20 cellular contexts compared by ENCODE assay signal in the genomic region with DNA sequence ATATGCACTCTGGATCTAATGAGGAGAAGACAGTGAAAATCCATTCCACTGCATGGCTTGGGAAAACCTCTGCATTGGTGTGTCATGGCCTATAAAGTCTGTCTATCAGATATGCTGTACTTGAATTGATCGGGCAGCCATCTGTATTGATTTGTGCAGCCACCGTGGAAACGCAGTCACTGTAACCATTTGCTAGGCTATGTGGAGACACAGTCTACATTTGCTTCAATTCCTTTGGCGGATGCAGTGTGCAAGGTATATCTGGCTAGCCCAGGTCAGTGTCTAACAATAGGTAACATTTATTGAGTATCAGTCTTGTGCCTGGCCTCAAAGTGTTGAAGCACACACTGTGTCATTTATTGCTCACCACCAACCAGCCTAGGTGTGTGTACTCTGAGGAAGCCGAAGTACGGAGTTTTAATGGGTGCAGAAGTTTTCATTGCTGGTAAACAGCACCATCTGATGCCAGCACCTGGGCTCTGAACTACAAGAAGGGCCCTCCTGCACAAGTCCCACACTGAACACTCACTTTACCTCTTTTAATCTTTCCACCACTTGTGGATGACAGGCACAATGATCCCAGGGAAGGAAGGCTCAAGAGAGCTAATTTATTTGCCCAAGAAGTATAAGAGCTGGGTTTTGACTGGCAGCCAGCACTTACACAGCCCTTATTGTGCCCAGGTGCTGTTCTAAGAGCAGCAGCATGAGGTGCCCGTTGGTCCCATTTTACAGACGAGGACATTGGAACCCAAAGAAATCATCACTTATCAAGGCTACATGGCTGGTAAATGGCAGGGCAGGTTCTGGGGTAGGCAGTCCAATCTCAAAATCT.
DNase-seq lines count a peak whose midpoint lies in the region; ATAC-seq, FAIRE-seq and TF ChIP-seq lines count a peak whose summit lies in the region.
"Had no signal": no experiment of that assay in that cellular context is flagged by ENCODE, and none has a peak within 500 bp of the region (broad histone marks: within the 10 kb centered on the region; RNA-seq: fewer than 3 reads in every experiment).

No MANE protein-coding gene starts in this region.

- H3K27me3 ChIP-seq in right atrium auricular region, result no peaks in the 10 kb centered on the region
- no peaks in the 10 kb centered on the region for H3K27me3 ChIP-seq in H1 (replicated peaks in 1 of 4; ENCODE audit: control insufficient read depth in 3 of 4, extremely low read depth in 1 of 4, insufficient read depth in 3 of 4, low read length in 3 of 4)
- H3K27me3 ChIP-seq in liver (ENCODE audit: control insufficient read depth in 4 of 4, insufficient read depth in 4 of 4, low read length in 3 of 4), result no peaks in the 10 kb centered on the region
- H3K27me3 ChIP-seq: BLaER1, SJCRH30, spleen had no signal

- FAIRE-seq in H1 (lab: Jason Lieb, UNC), result no peak
- FAIRE-seq: urothelium cell line had no signal

- intact Hi-C loops in Right ventricle myocardium inferior (cut with DNase I), result no loop called here

- H3K79me2 ChIP-seq in H1 (ENCODE audit: control insufficient read depth in 1 of 2, insufficient read depth in 2 of 2, low read length in 2 of 2), result no peaks in the 10 kb centered on the region

- H3K23ac ChIP-seq in H1 (ENCODE audit: insufficient read length), result no peak overlapping the region

- H2BK15ac ChIP-seq in H1 (ENCODE audit: low read length), result no peak overlapping the region

- H3K27ac ChIP-seq in right atrium auricular region (no peak overlapping the region), H1 (ENCODE audit: low read depth, low read length) (no peak overlapping the region), liver (ENCODE audit: low read depth in 1 of 2, low read length in 2 of 2) (no peak overlapping the region)
- H3K27ac ChIP-seq: BLaER1, SJCRH30, spleen had no signal

- H3K9me3 ChIP-seq in right atrium auricular region (no peaks in the 10 kb centered on the region), H1 (ENCODE audit: insufficient read depth in 2 of 2, low read depth in 1 of 2, low read length in 1 of 2) (no peaks in the 10 kb centered on the region), liver (ENCODE audit: control insufficient read depth in 4 of 4, low read length in 3 of 4) (no peaks in the 10 kb centered on the region)
- H3K9me3 ChIP-seq: BLaER1, Caco-2, SJCRH30, spleen had no signal

- no peak overlapping the region for H2BK20ac ChIP-seq in H1 (ENCODE audit: low read length)

- TF ChIP-seq RAD21 in H1 (IDR thresholded peaks at IDR 0.05 in 1 of 2, conservative IDR thresholded peaks at IDR 0.05 in 1 of 2; ENCODE audit: low read depth in 2 of 2, low read length in 2 of 2), result peak; percentile 5 to 40; a peak in 2 of 4 replicates
- peak; percentile 94 to 95 for TF ChIP-seq RAD21 in liver (IDR thresholded peaks at IDR 0.05)

- H4K8ac ChIP-seq in H1 (ENCODE audit: extremely low read depth, insufficient read depth, low read length), result no peak overlapping the region

- H3K4me1 ChIP-seq in right atrium auricular region, result no peaks in the 10 kb centered on the region
- peaks cover 0 to 4% (median 2%) of the 10 kb centered on the region in 4 experiments; a peak in 2 of 7 replicates for H3K4me1 ChIP-seq in H1 (replicated peaks in 1 of 4; ENCODE audit: control insufficient read depth in 3 of 4, insufficient read depth in 4 of 4, low read length in 3 of 4)
- peaks cover 0 to 7% (median 3%) of the 10 kb centered on the region in 4 donors for H3K4me1 ChIP-seq in liver (ENCODE audit: control insufficient read depth in 4 of 4, insufficient read depth in 4 of 4, low read length in 3 of 4)
- H3K4me1 ChIP-seq: BLaER1, Caco-2, SJCRH30, spleen had no signal

- H4K5ac ChIP-seq in H1 (ENCODE audit: insufficient read length, low read depth, low read length), result no peak overlapping the region

- H2AFZ ChIP-seq in H1 (ENCODE audit: low read length), result no peak overlapping the region

- ATAC-seq in Right ventricle myocardium inferior (no peak), HG03378 (IDR thresholded peaks at IDR 0.05; ENCODE audit: unreplicated experiment) (no peak)
- ATAC-seq: PC-3 had no signal

- no peak overlapping the region for H2BK5ac ChIP-seq in H1 (ENCODE audit: low read depth, low read length)

- H3K4ac ChIP-seq in H1 (replicated peaks; ENCODE audit: insufficient read length, low read depth, low read length), result no peak overlapping the region

- POLR2A ChIA-PET in H1 (lab: Charles Lee; ENCODE audit: partially characterized antibody), result no interaction called here

- CTCF ChIA-PET in H1 (lab: Charles Lee; ENCODE audit: partially characterized antibody), result interaction anchor here (0.6 to 1.0 kb wide), 3 partner anchors 15 to 75 kb away, joined by 4 to 6 read pairs (median 4); no protein-coding TSS in a partner anchor

- H2AK5ac ChIP-seq in H1 (ENCODE audit: low read depth, low read length), result no peak overlapping the region

- H3K9ac ChIP-seq in H1 (replicated peaks in 1 of 4; ENCODE audit: extremely low read depth in 1 of 4, low read depth in 3 of 4, low read length in 3 of 4) (no peak overlapping the region), liver (ENCODE audit: low read depth in 1 of 2, low read length in 2 of 2) (no peak overlapping the region)
- H3K9ac ChIP-seq: BLaER1 had no signal

- H3K14ac ChIP-seq in H1 (ENCODE audit: insufficient read length), result no peak overlapping the region

- no peak overlapping the region for H4K91ac ChIP-seq in H1 (replicated peaks; ENCODE audit: insufficient read length, low read length)

- no peak overlapping the region for H2BK12ac ChIP-seq in H1 (ENCODE audit: low read depth, low read length)

- no peak for TF ChIP-seq EP300 in H1 (IDR thresholded peaks at IDR 0.05; ENCODE audit: borderline replicate concordance in 1 of 2, low read depth in 2 of 2, low read length in 2 of 2)

- no peak overlapping the region for H3K56ac ChIP-seq in H1 (replicated peaks; ENCODE audit: insufficient read length, low read depth, low read length)

- WGBS in H1 (ENCODE audit: extremely low coverage in 1 of 2, insufficient coverage in 1 of 2, insufficient read length in 1 of 2, insufficient replicate concordance in 2 of 2, low coverage in 1 of 2, low lambda C conversion rate in 2 of 2, missing lambda C conversion rate in 1 of 2), 2 experiments, result 91% methylated on average over 8 of the region's 8 CpGs; no CpG with 5 or more reads in 1 of the 2 experiments
- WGBS in liver, result 57% methylated on average over 8 of the region's 8 CpGs

- H3K79me1 ChIP-seq in H1 (ENCODE audit: low read depth, low read length), result no peaks in the 10 kb centered on the region

- peak; percentile 46 for DNase-seq in Right ventricle myocardium inferior (ENCODE audit: missing footprints)
- no peak for DNase-seq in right atrium auricular region (ENCODE audit: low spot score)
- no peak for DNase-seq in H1 (ENCODE audit: low read depth in 1 of 2, low spot score in 2 of 2)
- no peak for DNase-seq in GM19240 (ENCODE audit: insufficient read length, low spot score)
- DNase-seq in NCI-H82 (lab: John Stamatoyannopoulos, UW), result no peak
- DNase-seq in NCI-H2081 treated with DMSO at 0.1 percent for 48 hours (lab: John Stamatoyannopoulos, UW), result no peak
- DNase-seq: activated CD4-positive, alpha-beta T cell treated with anti-CD3 and anti-CD28 coated beads, Interleukin-2, amount 10 ng/mL, durations not matched to agents 24 days and 14 days; activated naive CD8-positive, alpha-beta T cell treated with anti-CD3 and anti-CD28 coated beads, Interleukin-2, amount 10 ng/mL, durations not matched to agents 7 days and 5 days; Caco-2; effector memory CD4-positive, alpha-beta T cell; NCI-H1930; NCI-H774; PC-3; SJCRH30; spleen; stimulated activated CD4-positive, alpha-beta T cell treated with anti-CD3 and anti-CD28 coated beads, Interleukin-4, amount 100 ng/mL, for 24 hours had no signal

- H4K20me1 ChIP-seq in H1 (replicated peaks in 1 of 2; ENCODE audit: control insufficient read depth in 1 of 2, insufficient read depth in 2 of 2, low read length in 2 of 2), result peaks cover 0 to 1% of the 10 kb centered on the region in 2 experiments
- H4K20me1 ChIP-seq: BLaER1 had no signal

- no peak overlapping the region for H3K18ac ChIP-seq in H1 (ENCODE audit: extremely low read depth, low read length)

- TF ChIP-seq POLR2A in H1 (IDR thresholded peaks at IDR 0.05; ENCODE audit: control extremely low read depth in 1 of 2, low read depth in 2 of 2, low read length in 2 of 2), result no peak

- no peak overlapping the region for H2BK120ac ChIP-seq in H1 (replicated peaks; ENCODE audit: low read depth, low read length)

- TF ChIP-seq CTCF in right atrium auricular region (IDR thresholded peaks at IDR 0.05) (peak in 1 of 2 donors; percentile 42), H1 (IDR thresholded peaks at IDR 0.05; ENCODE audit: control extremely low read depth in 1 of 3, insufficient read depth in 1 of 3, low read depth in 1 of 3, low read length in 3 of 3) (no peak), liver (IDR thresholded peaks at IDR 0.05; ENCODE audit: low read depth, low read length, missing input control) (peak; percentile 50)

- no peak overlapping the region for H3K4me2 ChIP-seq in H1 (ENCODE audit: insufficient read depth in 1 of 2, low read depth in 2 of 2, low read length in 2 of 2)
- H3K4me2 ChIP-seq: BLaER1 had no signal

- no peak overlapping the region for H3K4me3 ChIP-seq in right atrium auricular region
- no peak overlapping the region for H3K4me3 ChIP-seq in H1 (ENCODE audit: extremely low read depth in 1 of 4, insufficient read depth in 2 of 4, low read depth in 3 of 4, low read length in 4 of 4)
- no peak overlapping the region for H3K4me3 ChIP-seq in liver (ENCODE audit: low read depth in 1 of 3, low read length in 3 of 3)
- H3K4me3 ChIP-seq: BLaER1, SJCRH30, spleen had no signal

- no peaks in the 10 kb centered on the region for H3K23me2 ChIP-seq in H1 (ENCODE audit: low read depth, low read length)

- H3K36me3 ChIP-seq in right atrium auricular region (no peaks in the 10 kb centered on the region), H1 (ENCODE audit: control insufficient read depth in 2 of 4, insufficient read depth in 4 of 4, low read length in 3 of 4) (no peaks in the 10 kb centered on the region), liver (ENCODE audit: control insufficient read depth in 4 of 4, insufficient read depth in 3 of 4, low read depth in 1 of 4, low read length in 3 of 4) (no peaks in the 10 kb centered on the region)
- H3K36me3 ChIP-seq: BLaER1, SJCRH30, spleen had no signal

TF ChIP-seq in H1, 55 proteins besides CTCF, POLR2A, EP300 and RAD21 (continues in another document):
- TF ChIP-seq HDAC6 (IDR thresholded peaks at IDR 0.05; ENCODE audit: low read depth, low read length) (no peak), RXRA (IDR thresholded peaks at IDR 0.05; ENCODE audit: insufficient read depth, low read depth, low read length) (no peak)

TF ChIP-seq in liver, 16 proteins besides CTCF, POLR2A, EP300 and RAD21 (continues in another document):
- no peak for TF ChIP-seq RXRA (IDR thresholded peaks at IDR 0.05)
- no peak for TF ChIP-seq NR2F2 (IDR thresholded peaks at IDR 0.05)
- TF ChIP-seq FOXA2 (IDR thresholded peaks at IDR 0.05), result no peak
- no peak for TF ChIP-seq SP1 (IDR thresholded peaks at IDR 0.05)
- TF ChIP-seq, protein P1, sequence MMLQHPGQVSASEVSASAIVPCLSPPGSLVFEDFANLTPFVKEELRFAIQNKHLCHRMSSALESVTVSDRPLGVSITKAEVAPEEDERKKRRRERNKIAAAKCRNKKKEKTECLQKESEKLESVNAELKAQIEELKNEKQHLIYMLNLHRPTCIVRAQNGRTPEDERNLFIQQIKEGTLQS (IDR thresholded peaks at IDR 0.05), result no peak
- peak; percentile 71 for TF ChIP-seq YY1 (IDR thresholded peaks at IDR 0.05)
- no peak for TF ChIP-seq FOXA1 (IDR thresholded peaks at IDR 0.05)
